10 cellular contexts compared by ENCODE assay signal in the genomic region with DNA sequence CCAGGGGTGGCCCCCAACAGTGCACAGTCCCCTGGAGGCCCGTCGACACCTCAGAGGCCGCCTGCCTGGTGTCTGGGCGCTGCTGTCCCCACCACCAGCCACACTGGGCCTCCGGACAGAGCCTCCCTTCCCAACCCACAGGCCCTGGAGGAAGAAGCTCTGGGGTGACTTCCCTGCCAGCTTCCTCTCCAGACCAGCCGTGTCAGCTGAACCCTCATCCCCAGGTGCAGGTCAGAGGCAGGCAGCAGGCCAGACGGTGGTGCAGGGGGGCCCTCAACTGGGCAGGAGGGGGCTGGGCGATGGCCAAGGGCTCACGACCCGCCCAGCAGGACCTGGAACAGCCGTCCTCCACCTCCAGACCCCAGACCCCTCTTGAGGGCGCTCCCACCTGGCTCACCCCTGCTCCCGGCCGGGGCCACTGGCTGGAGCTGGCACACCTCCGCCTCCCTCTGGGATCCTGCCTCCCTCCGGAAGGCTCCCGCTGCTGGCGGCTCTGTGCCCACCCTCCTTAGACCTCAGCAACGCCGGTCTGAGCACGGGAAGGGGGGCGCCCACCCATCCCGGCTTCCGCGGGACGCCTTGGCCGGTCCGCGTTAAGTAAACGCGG. TPM values are rescaled to one million over a fixed set of nuclear protein-coding genes. Genes with fewer than 3 reads are reported as not detected.
DNase-seq lines count a peak whose midpoint lies in the region; ATAC-seq, FAIRE-seq and TF ChIP-seq lines count a peak whose summit lies in the region.
"Had no signal": no experiment of that assay in that cellular context is flagged by ENCODE, and none has a peak within 500 bp of the region (broad histone marks: within the 10 kb centered on the region; RNA-seq: fewer than 3 reads in every experiment).

No MANE protein-coding gene starts in this region.

- H3K4me3 Mint-ChIP-seq in type B pancreatic cell: no peak overlapping the region

- no peak overlapping the region for H3K27ac Mint-ChIP-seq in type B pancreatic cell

- H3K9me3 Mint-ChIP-seq in type B pancreatic cell: no peaks in the 10 kb centered on the region

- peaks cover 5% of the 10 kb centered on the region for H3K27me3 Mint-ChIP-seq in type B pancreatic cell

- POLR2A ChIA-PET in endothelial cell of umbilical vein (lab: Charles Lee): no interaction called here

- no peaks in the 10 kb centered on the region for H3K9me1 ChIP-seq in endothelial cell of umbilical vein (replicated peaks; ENCODE audit: control insufficient read depth, extremely low read depth, insufficient read depth, low read length)

- H3K9ac ChIP-seq in endothelial cell of umbilical vein (replicated peaks; ENCODE audit: extremely low read depth, insufficient read depth, low read length): no peak overlapping the region
- no peak overlapping the region for H3K9ac ChIP-seq in skeletal muscle satellite cell (ENCODE audit: low read depth, low read length)

- H3K36me3 ChIP-seq in SJCRH30: no peaks in the 10 kb centered on the region
- H3K36me3 ChIP-seq in endothelial cell of umbilical vein (ENCODE audit: control insufficient read depth in 2 of 2, extremely low read depth in 1 of 2, insufficient read depth in 2 of 2, low read length in 2 of 2): no peaks in the 10 kb centered on the region
- no peaks in the 10 kb centered on the region for H3K36me3 ChIP-seq in skeletal muscle satellite cell (ENCODE audit: insufficient read depth, low read length)

- dilution Hi-C loops in endothelial cell of umbilical vein (cut with MboI; ENCODE audit: extremely low pct_ligation_motif_present, low sequenced_read_pairs): no loop called here

- no peak overlapping the region for H3K4me2 ChIP-seq in endothelial cell of umbilical vein (ENCODE audit: insufficient read depth, low read length)
- peak overlapping the region; percentile 67 for H3K4me2 ChIP-seq in skeletal muscle satellite cell (ENCODE audit: low read length)

- H3K9me3 ChIP-seq in SJCRH30 (replicated peaks) (no peaks in the 10 kb centered on the region), endothelial cell of umbilical vein (replicated peaks; ENCODE audit: control insufficient read depth, insufficient read depth, low read length) (no peaks in the 10 kb centered on the region), skeletal muscle satellite cell (replicated peaks; ENCODE audit: low read length) (no peaks in the 10 kb centered on the region)

- ATAC-seq in HG03469 (IDR thresholded peaks at IDR 0.05; ENCODE audit: unreplicated experiment): no peak

- intact Hi-C loops in endothelial cell of umbilical vein (cut with micrococcal nuclease): no loop called here

- H3K4me3 ChIP-seq in SJCRH30: no peak overlapping the region
- H3K4me3 ChIP-seq in endothelial cell of umbilical vein (replicated peaks in 1 of 3; ENCODE audit: insufficient read depth in 1 of 3, low read depth in 1 of 3, low read length in 3 of 3): no peak overlapping the region
- no peak overlapping the region for H3K4me3 ChIP-seq in skeletal muscle satellite cell (ENCODE audit: low read length)

- H4K20me1 ChIP-seq in endothelial cell of umbilical vein (replicated peaks; ENCODE audit: control insufficient read depth, extremely low read depth, insufficient read depth, low read length): no peaks in the 10 kb centered on the region

- no peak for DNase-seq in GM12891 (ENCODE audit: insufficient read length, low spot score)
- DNase-seq in SJCRH30: no peak
- no peak for DNase-seq in endothelial cell of umbilical vein (ENCODE audit: low read depth, low spot score)
- DNase-seq in type B pancreatic cell (ENCODE audit: extremely low spot score, unreplicated experiment): no peak
- DNase-seq in pons (ENCODE audit: low spot score): no peak
- DNase-seq: NCI-H446 treated with DMSO at 0.1 percent for 48 hours had no signal

- H3K27me3 ChIP-seq in SJCRH30: no peaks in the 10 kb centered on the region
- H3K27me3 ChIP-seq in endothelial cell of umbilical vein (ENCODE audit: control insufficient read depth in 2 of 2, insufficient read depth in 2 of 2, low read length in 2 of 2): peaks cover 3 to 15% of the 10 kb centered on the region in 2 experiments
- peaks cover 17% of the 10 kb centered on the region for H3K27me3 ChIP-seq in skeletal muscle satellite cell (ENCODE audit: control insufficient read depth, insufficient read depth, low read length)

- H2AFZ ChIP-seq in endothelial cell of umbilical vein (ENCODE audit: low read depth, low read length): no peak overlapping the region

- BruUV-seq in endothelial cell of umbilical vein (replicated peaks; lab: Mats Ljungman, UMichigan): no TSS peak

- H3K36me3 Mint-ChIP-seq in type B pancreatic cell: no peaks in the 10 kb centered on the region

- H3K27ac ChIP-seq in SJCRH30 (peak overlapping the region; percentile 20), endothelial cell of umbilical vein (ENCODE audit: insufficient read depth, low read depth, low read length) (no peak overlapping the region)

- no peaks in the 10 kb centered on the region for H3K4me1 Mint-ChIP-seq in type B pancreatic cell (ENCODE audit: unreplicated experiment)

- CTCF ChIA-PET in endothelial cell of umbilical vein (lab: Charles Lee): no interaction called here

- TF ChIP-seq POLR2A in GM12891 (IDR thresholded peaks at IDR 0.05; ENCODE audit: low read depth, low read length) (no peak), endothelial cell of umbilical vein (IDR thresholded peaks at IDR 0.05; ENCODE audit: low read depth, low read length) (no peak)

- no peak for TF ChIP-seq CTCF in endothelial cell of umbilical vein (IDR thresholded peaks at IDR 0.05; ENCODE audit: extremely low read depth in 1 of 2, insufficient read depth in 1 of 2, low read depth in 1 of 2, low read length in 2 of 2)
- no peak for TF ChIP-seq CTCF in type B pancreatic cell (conservative IDR thresholded peaks at IDR 0.05)

- H3K79me2 ChIP-seq in endothelial cell of umbilical vein (ENCODE audit: control insufficient read depth, insufficient read depth, low read length): no peaks in the 10 kb centered on the region

- FAIRE-seq in GM12891 (lab: Jason Lieb, UNC): peak; percentile 5
- no peak for FAIRE-seq in endothelial cell of umbilical vein (lab: Jason Lieb, UNC)

- H3K4me1 ChIP-seq in SJCRH30 (peaks cover 40% of the 10 kb centered on the region), endothelial cell of umbilical vein (ENCODE audit: control insufficient read depth, extremely low read depth, insufficient read depth, low read length) (no peaks in the 10 kb centered on the region), skeletal muscle satellite cell (ENCODE audit: control insufficient read depth, insufficient read depth, low read length) (peaks cover 27% of the 10 kb centered on the region)

RNA-seq across cellular contexts. Expression of gene TNFRSF18, which starts 0.5 kb away (rescaled TPM):
- 13.1 TPM for polyA plus RNA-seq in GM12891 (2012; ENCODE audit: low read depth, missing spikeins)
- 0.33 and 0.93 TPM in 2 replicates for total RNA-seq in SJCRH30 (2014; rRNA removed; shearing (Covaris generic))
- total RNA-seq in endothelial cell of umbilical vein (not detected in 2 replicates), type B pancreatic cell (ENCODE audit: low replicate concordance) (0.38 TPM in 1 of 2 replicates, not detected in the other)
- not detected in 2 replicates for polyA plus RNA-seq in endothelial cell of umbilical vein
- polyA plus RNA-seq in endothelial cell of umbilical vein (2011; cell fraction: cytosol; rRNA removed): 0.10 TPM in 1 of 2 replicates, not detected in the other
- polyA plus RNA-seq in endothelial cell of umbilical vein (2011; cell fraction: nucleus; rRNA removed): not detected in 2 replicates
- not detected in 2 replicates for polyA plus RNA-seq in endothelial cell of umbilical vein (2012)
- polyA minus RNA-seq in endothelial cell of umbilical vein: not detected in 2 replicates
- not detected for polyA minus RNA-seq in endothelial cell of umbilical vein (2011; cell fraction: cytosol; rRNA and poly(A)+ RNA removed)
- not detected in 2 replicates for polyA minus RNA-seq in endothelial cell of umbilical vein (2011; cell fraction: nucleus; rRNA and poly(A)+ RNA removed)
- total RNA-seq in skeletal muscle satellite cell (2012; rRNA removed): not detected in 2 replicates
- polyA plus RNA-seq: fibroblast of lung had no signal

RNA-seq across cellular contexts. Expression of gene TNFRSF4, which starts 8.1 kb away (rescaled TPM):
- 13.1 TPM for polyA plus RNA-seq in GM12891 (2012; ENCODE audit: low read depth, missing spikeins)
- total RNA-seq in SJCRH30 (2014; rRNA removed; shearing (Covaris generic)): 2.8 and 4.7 TPM in 2 replicates
- 0.62 and 1.5 TPM in 2 replicates for total RNA-seq in endothelial cell of umbilical vein
- 0.55 and 1.4 TPM in 2 replicates for polyA plus RNA-seq in endothelial cell of umbilical vein
- polyA plus RNA-seq in endothelial cell of umbilical vein (2011; cell fraction: cytosol; rRNA removed): 0.34 and 0.48 TPM in 2 replicates
- 0.79 and 0.94 TPM in 2 replicates for polyA plus RNA-seq in endothelial cell of umbilical vein (2011; cell fraction: nucleus; rRNA removed)
- 0.82 and 1.4 TPM in 2 replicates for polyA plus RNA-seq in endothelial cell of umbilical vein (2012)
- 0.25 TPM in 1 of 2 replicates, not detected in the other for polyA minus RNA-seq in endothelial cell of umbilical vein
- polyA minus RNA-seq in endothelial cell of umbilical vein (2011; cell fraction: cytosol; rRNA and poly(A)+ RNA removed): not detected
- 0.24 and 0.58 TPM in 2 replicates for polyA minus RNA-seq in endothelial cell of umbilical vein (2011; cell fraction: nucleus; rRNA and poly(A)+ RNA removed)
- not detected in 2 replicates for total RNA-seq in skeletal muscle satellite cell (2012; rRNA removed)
- total RNA-seq in type B pancreatic cell (ENCODE audit: low replicate concordance): 0.31 TPM in 1 of 2 replicates, not detected in the other

RNA-seq across cellular contexts. Expression of gene SDF4, which starts 25.9 kb away (rescaled TPM):
- polyA plus RNA-seq in GM12891 (2012; ENCODE audit: low read depth, missing spikeins): 46.8 TPM
- 86.7 and 87.1 TPM in 2 replicates for total RNA-seq in SJCRH30 (2014; rRNA removed; shearing (Covaris generic))
- total RNA-seq in endothelial cell of umbilical vein (171 and 185 TPM in 2 replicates), type B pancreatic cell (ENCODE audit: low replicate concordance) (116 and 136 TPM in 2 replicates)
- polyA plus RNA-seq in endothelial cell of umbilical vein: 156 and 175 TPM in 2 replicates
- 137 and 172 TPM in 2 replicates for polyA plus RNA-seq in endothelial cell of umbilical vein (2011; cell fraction: cytosol; rRNA removed)
- polyA plus RNA-seq in endothelial cell of umbilical vein (2011; cell fraction: nucleus; rRNA removed): 112 and 136 TPM in 2 replicates
- polyA plus RNA-seq in endothelial cell of umbilical vein (2012): 125 and 164 TPM in 2 replicates
- 70.7 and 74.9 TPM in 2 replicates for polyA minus RNA-seq in endothelial cell of umbilical vein
- 41.6 TPM for polyA minus RNA-seq in endothelial cell of umbilical vein (2011; cell fraction: cytosol; rRNA and poly(A)+ RNA removed)
- polyA minus RNA-seq in endothelial cell of umbilical vein (2011; cell fraction: nucleus; rRNA and poly(A)+ RNA removed): 20.6 and 42.2 TPM in 2 replicates
- 92.8 and 101 TPM in 2 replicates for total RNA-seq in skeletal muscle satellite cell (2012; rRNA removed)

RNA-seq across cellular contexts. Expression of gene B3GALT6, which starts 26.2 kb away (rescaled TPM):
- polyA plus RNA-seq in GM12891 (2012; ENCODE audit: low read depth, missing spikeins): 5.0 TPM
- 32.4 and 33.4 TPM in 2 replicates for total RNA-seq in SJCRH30 (2014; rRNA removed; shearing (Covaris generic))
- total RNA-seq in endothelial cell of umbilical vein (24.4 and 24.6 TPM in 2 replicates), type B pancreatic cell (ENCODE audit: low replicate concordance) (19.5 and 30.2 TPM in 2 replicates)
- polyA plus RNA-seq in endothelial cell of umbilical vein: 34.1 and 43.3 TPM in 2 replicates
- 15.6 and 21.3 TPM in 2 replicates for polyA plus RNA-seq in endothelial cell of umbilical vein (2011; cell fraction: cytosol; rRNA removed)
- polyA plus RNA-seq in endothelial cell of umbilical vein (2011; cell fraction: nucleus; rRNA removed): 7.6 and 9.3 TPM in 2 replicates
- polyA plus RNA-seq in endothelial cell of umbilical vein (2012): 16.1 and 17.4 TPM in 2 replicates
- polyA minus RNA-seq in endothelial cell of umbilical vein: 10.3 and 11.5 TPM in 2 replicates
- 12.8 TPM for polyA minus RNA-seq in endothelial cell of umbilical vein (2011; cell fraction: cytosol; rRNA and poly(A)+ RNA removed)
- 5.2 and 8.3 TPM in 2 replicates for polyA minus RNA-seq in endothelial cell of umbilical vein (2011; cell fraction: nucleus; rRNA and poly(A)+ RNA removed)
- 16.0 and 20.8 TPM in 2 replicates for total RNA-seq in skeletal muscle satellite cell (2012; rRNA removed)

RNA-seq across cellular contexts. Expression of gene TTLL10, which starts 32.2 kb away (rescaled TPM):
- polyA plus RNA-seq in GM12891 (2012; ENCODE audit: low read depth, missing spikeins): not detected
- 0.42 and 0.73 TPM in 2 replicates for total RNA-seq in SJCRH30 (2014; rRNA removed; shearing (Covaris generic))
- total RNA-seq in endothelial cell of umbilical vein (not detected in 2 replicates), type B pancreatic cell (ENCODE audit: low replicate concordance) (0.88 and 1.4 TPM in 2 replicates)
- not detected in 2 replicates for polyA plus RNA-seq in endothelial cell of umbilical vein
- not detected in 2 replicates for polyA plus RNA-seq in endothelial cell of umbilical vein (2011; cell fraction: cytosol; rRNA removed)
- not detected in 2 replicates for polyA plus RNA-seq in endothelial cell of umbilical vein (2011; cell fraction: nucleus; rRNA removed)
- polyA plus RNA-seq in endothelial cell of umbilical vein (2012): not detected in 2 replicates
- polyA minus RNA-seq in endothelial cell of umbilical vein: not detected in 2 replicates
- not detected for polyA minus RNA-seq in endothelial cell of umbilical vein (2011; cell fraction: cytosol; rRNA and poly(A)+ RNA removed)
- polyA minus RNA-seq in endothelial cell of umbilical vein (2011; cell fraction: nucleus; rRNA and poly(A)+ RNA removed): not detected in 2 replicates
- total RNA-seq in skeletal muscle satellite cell (2012; rRNA removed): not detected in 2 replicates
- total RNA-seq: activated CD8-positive, alpha-beta memory T cell treated with anti-CD3 and anti-CD28 coated beads for 36 hours; fibroblast of lung had no signal
- polyA plus RNA-seq: fibroblast of lung had no signal
